23 cellular contexts compared by ENCODE assay signal in genomic region chr7:127953423-127953822, GRCh38.
"Had no signal": no experiment of that assay in that cellular context is flagged by ENCODE, and none has a peak within 500 bp of the region (broad histone marks: within the 10 kb centered on the region; RNA-seq: fewer than 3 reads in every experiment).

No MANE protein-coding gene starts in this region.

- H3K9me3 ChIP-seq: esophagus squamous epithelium, heart right ventricle, left lung, prostate gland, right atrium auricular region, stomach, thyroid gland had no signal

- H3K4me3 Mint-ChIP-seq: naive thymus-derived CD8-positive, alpha-beta T cell; stimulated activated effector memory CD8-positive, alpha-beta T cell treated with anti-CD3 and anti-CD28 coated beads, Interleukin-12 subunit alpha, Interleukin-12 subunit beta, amount 100 ng/mL, for 72 hours had no signal

- H3K4me1 ChIP-seq: prostate gland had no signal

- H3K36me3 ChIP-seq: prostate gland, right atrium auricular region, thyroid gland had no signal

- ATAC-seq: heart right ventricle; left cardiac atrium; naive thymus-derived CD8-positive, alpha-beta T cell; sciatic nerve; stimulated activated effector memory CD8-positive, alpha-beta T cell treated with anti-CD3 and anti-CD28 coated beads, Interleukin-12 subunit alpha, Interleukin-12 subunit beta, amount 100 ng/mL, for 72 hours had no signal

- H3K27me3 ChIP-seq: esophagus squamous epithelium, heart right ventricle, left lung, right atrium auricular region, stomach, thyroid gland had no signal

- H3K27ac Mint-ChIP-seq: stimulated activated effector memory CD8-positive, alpha-beta T cell treated with anti-CD3 and anti-CD28 coated beads, Interleukin-12 subunit alpha, Interleukin-12 subunit beta, amount 100 ng/mL, for 72 hours had no signal

- H3K36me3 Mint-ChIP-seq: stimulated activated effector memory CD8-positive, alpha-beta T cell treated with anti-CD3 and anti-CD28 coated beads, Interleukin-12 subunit alpha, Interleukin-12 subunit beta, amount 100 ng/mL, for 72 hours had no signal

- DNase-seq: effector memory CD4-positive, alpha-beta T cell; erythroblast; esophagus squamous epithelium; foreskin melanocyte; glutamatergic neuron; heart right ventricle; hippocampal formation; left cardiac atrium; left lung; midbrain; naive thymus-derived CD8-positive, alpha-beta T cell; nucleus accumbens; stimulated activated CD4-positive, alpha-beta T cell treated with anti-CD3 and anti-CD28 coated beads, Interleukin-2, amount 100 ng/mL, for 24 hours; stimulated activated CD4-positive, alpha-beta T cell treated with anti-CD3 and anti-CD28 coated beads, Interleukin-4, amount 100 ng/mL, for 24 hours; stimulated activated naive CD4-positive, alpha-beta T cell treated with Interleukin-2 at 50 U/mL for 16 hours; stomach; thyroid gland; trophoblast cell had no signal

- H3K4me3 ChIP-seq: coronary artery, esophagus squamous epithelium, heart right ventricle, left lung, prostate gland, right atrium auricular region, stomach, thyroid gland had no signal

- H3K27ac ChIP-seq: coronary artery, esophagus squamous epithelium, heart right ventricle, left lung, prostate gland, right atrium auricular region, stomach, thyroid gland had no signal

- H3K4me1 Mint-ChIP-seq: stimulated activated effector memory CD8-positive, alpha-beta T cell treated with anti-CD3 and anti-CD28 coated beads, Interleukin-12 subunit alpha, Interleukin-12 subunit beta, amount 100 ng/mL, for 72 hours had no signal

- H3K9me3 Mint-ChIP-seq: naive thymus-derived CD8-positive, alpha-beta T cell; stimulated activated effector memory CD8-positive, alpha-beta T cell treated with anti-CD3 and anti-CD28 coated beads, Interleukin-12 subunit alpha, Interleukin-12 subunit beta, amount 100 ng/mL, for 72 hours had no signal

- H3K27me3 Mint-ChIP-seq: naive thymus-derived CD8-positive, alpha-beta T cell had no signal
